Comparison of ENCODE assay signal across 1 cellular context in the genomic region with DNA sequence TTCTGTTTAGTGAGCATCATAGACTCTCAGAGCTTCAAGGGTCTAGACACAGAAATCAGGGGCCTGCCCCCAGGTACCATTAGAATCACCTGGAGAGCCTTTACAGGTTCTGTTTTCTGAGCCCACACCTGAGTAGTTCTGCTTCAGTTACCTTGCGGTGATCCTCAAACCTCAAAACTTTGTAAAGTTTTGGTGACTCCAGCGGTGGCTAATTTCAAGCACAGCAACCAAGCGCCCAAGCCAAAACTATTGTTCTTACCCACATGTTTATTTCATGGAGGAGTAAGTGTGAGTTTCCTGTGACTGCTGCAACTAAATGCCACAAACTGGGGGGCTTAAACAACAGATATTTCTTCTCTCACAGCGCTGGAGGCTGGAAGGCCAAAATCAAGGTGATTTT.
TF ChIP-seq lines count a peak whose summit lies in the region.

No MANE protein-coding gene starts in this region.

TF ChIP-seq in GM23338, 12 proteins besides CTCF, POLR2A, EP300 and RAD21 (continued from another document):
- TF ChIP-seq, protein P1, sequence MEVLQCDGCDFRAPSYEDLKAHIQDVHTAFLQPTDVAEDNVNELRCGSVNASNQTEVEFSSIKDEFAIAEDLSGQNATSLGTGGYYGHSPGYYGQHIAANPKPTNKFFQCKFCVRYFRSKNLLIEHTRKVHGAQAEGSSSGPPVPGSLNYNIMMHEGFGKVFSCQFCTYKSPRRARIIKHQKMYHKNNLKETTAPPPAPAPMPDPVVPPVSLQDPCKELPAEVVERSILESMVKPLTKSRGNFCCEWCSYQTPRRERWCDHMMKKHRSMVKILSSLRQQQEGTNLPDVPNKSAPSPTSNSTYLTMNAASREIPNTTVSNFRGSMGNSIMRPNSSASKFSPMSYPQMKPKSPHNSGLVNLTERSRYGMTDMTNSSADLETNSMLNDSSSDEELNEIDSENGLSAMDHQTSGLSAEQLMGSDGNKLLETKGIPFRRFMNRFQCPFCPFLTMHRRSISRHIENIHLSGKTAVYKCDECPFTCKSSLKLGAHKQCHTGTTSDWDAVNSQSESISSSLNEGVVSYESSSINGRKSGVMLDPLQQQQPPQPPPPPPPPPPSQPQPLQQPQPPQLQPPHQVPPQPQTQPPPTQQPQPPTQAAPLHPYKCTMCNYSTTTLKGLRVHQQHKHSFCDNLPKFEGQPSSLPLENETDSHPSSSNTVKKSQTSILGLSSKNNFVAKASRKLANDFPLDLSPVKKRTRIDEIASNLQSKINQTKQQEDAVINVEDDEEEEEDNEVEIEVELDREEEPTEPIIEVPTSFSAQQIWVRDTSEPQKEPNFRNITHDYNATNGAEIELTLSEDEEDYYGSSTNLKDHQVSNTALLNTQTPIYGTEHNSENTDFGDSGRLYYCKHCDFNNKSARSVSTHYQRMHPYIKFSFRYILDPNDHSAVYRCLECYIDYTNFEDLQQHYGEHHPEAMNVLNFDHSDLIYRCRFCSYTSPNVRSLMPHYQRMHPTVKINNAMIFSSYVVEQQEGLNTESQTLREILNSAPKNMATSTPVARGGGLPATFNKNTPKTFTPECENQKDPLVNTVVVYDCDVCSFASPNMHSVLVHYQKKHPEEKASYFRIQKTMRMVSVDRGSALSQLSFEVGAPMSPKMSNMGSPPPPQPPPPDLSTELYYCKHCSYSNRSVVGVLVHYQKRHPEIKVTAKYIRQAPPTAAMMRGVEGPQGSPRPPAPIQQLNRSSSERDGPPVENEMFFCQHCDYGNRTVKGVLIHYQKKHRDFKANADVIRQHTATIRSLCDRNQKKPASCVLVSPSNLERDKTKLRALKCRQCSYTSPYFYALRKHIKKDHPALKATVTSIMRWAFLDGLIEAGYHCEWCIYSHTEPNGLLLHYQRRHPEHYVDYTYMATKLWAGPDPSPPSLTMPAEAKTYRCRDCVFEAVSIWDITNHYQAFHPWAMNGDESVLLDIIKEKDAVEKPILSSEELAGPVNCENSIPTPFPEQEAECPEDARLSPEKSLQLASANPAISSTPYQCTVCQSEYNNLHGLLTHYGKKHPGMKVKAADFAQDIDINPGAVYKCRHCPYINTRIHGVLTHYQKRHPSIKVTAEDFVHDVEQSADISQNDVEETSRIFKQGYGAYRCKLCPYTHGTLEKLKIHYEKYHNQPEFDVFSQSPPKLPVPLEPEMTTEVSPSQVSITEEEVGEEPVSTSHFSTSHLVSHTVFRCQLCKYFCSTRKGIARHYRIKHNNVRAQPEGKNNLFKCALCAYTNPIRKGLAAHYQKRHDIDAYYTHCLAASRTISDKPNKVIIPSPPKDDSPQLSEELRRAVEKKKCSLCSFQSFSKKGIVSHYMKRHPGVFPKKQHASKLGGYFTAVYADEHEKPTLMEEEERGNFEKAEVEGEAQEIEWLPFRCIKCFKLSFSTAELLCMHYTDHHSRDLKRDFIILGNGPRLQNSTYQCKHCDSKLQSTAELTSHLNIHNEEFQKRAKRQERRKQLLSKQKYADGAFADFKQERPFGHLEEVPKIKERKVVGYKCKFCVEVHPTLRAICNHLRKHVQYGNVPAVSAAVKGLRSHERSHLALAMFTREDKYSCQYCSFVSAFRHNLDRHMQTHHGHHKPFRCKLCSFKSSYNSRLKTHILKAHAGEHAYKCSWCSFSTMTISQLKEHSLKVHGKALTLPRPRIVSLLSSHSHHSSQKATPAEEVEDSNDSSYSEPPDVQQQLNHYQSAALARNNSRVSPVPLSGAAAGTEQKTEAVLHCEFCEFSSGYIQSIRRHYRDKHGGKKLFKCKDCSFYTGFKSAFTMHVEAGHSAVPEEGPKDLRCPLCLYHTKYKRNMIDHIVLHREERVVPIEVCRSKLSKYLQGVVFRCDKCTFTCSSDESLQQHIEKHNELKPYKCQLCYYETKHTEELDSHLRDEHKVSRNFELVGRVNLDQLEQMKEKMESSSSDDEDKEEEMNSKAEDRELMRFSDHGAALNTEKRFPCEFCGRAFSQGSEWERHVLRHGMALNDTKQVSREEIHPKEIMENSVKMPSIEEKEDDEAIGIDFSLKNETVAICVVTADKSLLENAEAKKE (CRISPR knock-in tag; IDR thresholded peaks at IDR 0.05), result no peak
- TF ChIP-seq, protein P2, sequence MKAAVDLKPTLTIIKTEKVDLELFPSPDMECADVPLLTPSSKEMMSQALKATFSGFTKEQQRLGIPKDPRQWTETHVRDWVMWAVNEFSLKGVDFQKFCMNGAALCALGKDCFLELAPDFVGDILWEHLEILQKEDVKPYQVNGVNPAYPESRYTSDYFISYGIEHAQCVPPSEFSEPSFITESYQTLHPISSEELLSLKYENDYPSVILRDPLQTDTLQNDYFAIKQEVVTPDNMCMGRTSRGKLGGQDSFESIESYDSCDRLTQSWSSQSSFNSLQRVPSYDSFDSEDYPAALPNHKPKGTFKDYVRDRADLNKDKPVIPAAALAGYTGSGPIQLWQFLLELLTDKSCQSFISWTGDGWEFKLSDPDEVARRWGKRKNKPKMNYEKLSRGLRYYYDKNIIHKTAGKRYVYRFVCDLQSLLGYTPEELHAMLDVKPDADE (IDR thresholded peaks at IDR 0.05), result no peak
- TF ChIP-seq JUNB (IDR thresholded peaks at IDR 0.05; ENCODE audit: unreplicated experiment) (no peak), ZNF114 (CRISPR knock-in tag; IDR thresholded peaks at IDR 0.05) (no peak), CREB1 (CRISPR knock-in tag; IDR thresholded peaks at IDR 0.05; ENCODE audit: low read depth) (no peak), EZH2 (IDR thresholded peaks at IDR 0.05; ENCODE audit: low read depth, unreplicated experiment) (no peak), ZNF331 (CRISPR knock-in tag; IDR thresholded peaks at IDR 0.05; ENCODE audit: low read depth) (no peak), EZH2phosphoT487 (IDR thresholded peaks at IDR 0.05; ENCODE audit: unreplicated experiment) (no peak)
- TF ChIP-seq, protein P3, sequence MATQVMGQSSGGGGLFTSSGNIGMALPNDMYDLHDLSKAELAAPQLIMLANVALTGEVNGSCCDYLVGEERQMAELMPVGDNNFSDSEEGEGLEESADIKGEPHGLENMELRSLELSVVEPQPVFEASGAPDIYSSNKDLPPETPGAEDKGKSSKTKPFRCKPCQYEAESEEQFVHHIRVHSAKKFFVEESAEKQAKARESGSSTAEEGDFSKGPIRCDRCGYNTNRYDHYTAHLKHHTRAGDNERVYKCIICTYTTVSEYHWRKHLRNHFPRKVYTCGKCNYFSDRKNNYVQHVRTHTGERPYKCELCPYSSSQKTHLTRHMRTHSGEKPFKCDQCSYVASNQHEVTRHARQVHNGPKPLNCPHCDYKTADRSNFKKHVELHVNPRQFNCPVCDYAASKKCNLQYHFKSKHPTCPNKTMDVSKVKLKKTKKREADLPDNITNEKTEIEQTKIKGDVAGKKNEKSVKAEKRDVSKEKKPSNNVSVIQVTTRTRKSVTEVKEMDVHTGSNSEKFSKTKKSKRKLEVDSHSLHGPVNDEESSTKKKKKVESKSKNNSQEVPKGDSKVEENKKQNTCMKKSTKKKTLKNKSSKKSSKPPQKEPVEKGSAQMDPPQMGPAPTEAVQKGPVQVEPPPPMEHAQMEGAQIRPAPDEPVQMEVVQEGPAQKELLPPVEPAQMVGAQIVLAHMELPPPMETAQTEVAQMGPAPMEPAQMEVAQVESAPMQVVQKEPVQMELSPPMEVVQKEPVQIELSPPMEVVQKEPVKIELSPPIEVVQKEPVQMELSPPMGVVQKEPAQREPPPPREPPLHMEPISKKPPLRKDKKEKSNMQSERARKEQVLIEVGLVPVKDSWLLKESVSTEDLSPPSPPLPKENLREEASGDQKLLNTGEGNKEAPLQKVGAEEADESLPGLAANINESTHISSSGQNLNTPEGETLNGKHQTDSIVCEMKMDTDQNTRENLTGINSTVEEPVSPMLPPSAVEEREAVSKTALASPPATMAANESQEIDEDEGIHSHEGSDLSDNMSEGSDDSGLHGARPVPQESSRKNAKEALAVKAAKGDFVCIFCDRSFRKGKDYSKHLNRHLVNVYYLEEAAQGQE (IDR thresholded peaks at IDR 0.05; ENCODE audit: unreplicated experiment), result no peak
